9 cellular contexts compared by ENCODE assay signal in genomic region chr6:137033828-137034227, GRCh38. TPM values are rescaled to one million over a fixed set of nuclear protein-coding genes. Genes with fewer than 3 reads are reported as not detected.
DNase-seq lines count a peak whose midpoint lies in the region; ATAC-seq, FAIRE-seq and TF ChIP-seq lines count a peak whose summit lies in the region.
"Had no signal": no experiment of that assay in that cellular context is flagged by ENCODE, and none has a peak within 500 bp of the region (broad histone marks: within the 10 kb centered on the region; RNA-seq: fewer than 3 reads in every experiment).

No MANE protein-coding gene starts in this region.

- CTCF ChIA-PET in HCT116 (lab: Charles Lee), result no interaction called here

- POLR2A ChIA-PET in HCT116 (lab: Charles Lee), result no interaction called here

- H3K27me3 Mint-ChIP-seq in activated T-helper 2 cell treated with anti-CD3 and anti-CD28 coated beads, Interferon-gamma antibody, Interleukin-2, Interleukin-4, amounts not matched to agents 10 μg/mL and 5 μg/mL and 100 μg/mL, durations not matched to agents 14 hours and 24 hours and 36 hours (ENCODE audit: low read depth), result peaks cover 73% of the 10 kb centered on the region
- H3K27me3 Mint-ChIP-seq in progenitor cell of endocrine pancreas (peaks cover 7% of the 10 kb centered on the region), type B pancreatic cell (peaks cover 4% of the 10 kb centered on the region)

- no peak for TF ChIP-seq CTCF in HCT116 (IDR thresholded peaks at IDR 0.05 in 2 of 3, conservative IDR thresholded peaks at IDR 0.05 in 1 of 3; ENCODE audit: borderline replicate concordance in 1 of 3, insufficient read depth in 1 of 3, low read depth in 2 of 3, low read length in 2 of 3)
- no peak for TF ChIP-seq CTCF in progenitor cell of endocrine pancreas (IDR thresholded peaks at IDR 0.05; ENCODE audit: unreplicated experiment)
- no peak for TF ChIP-seq CTCF in type B pancreatic cell (conservative IDR thresholded peaks at IDR 0.05)

- no peaks in the 10 kb centered on the region for H3K27me3 ChIP-seq in HCT116 (ENCODE audit: insufficient read depth, low read length)

- no peak overlapping the region for H3K27ac ChIP-seq in HCT116 (ENCODE audit: low read depth, low read length)

- H3K9me2 ChIP-seq in HCT116 (ENCODE audit: insufficient read depth), result no peaks in the 10 kb centered on the region

- H3K4me2 ChIP-seq in HCT116 (ENCODE audit: low read length), result no peak overlapping the region

- H3K36me3 ChIP-seq in HCT116 (ENCODE audit: control insufficient read depth in 1 of 2, insufficient read depth in 2 of 2, low read length in 2 of 2), result no peaks in the 10 kb centered on the region

- ATAC-seq in HCT116, result no peak

- RAD21 ChIA-PET in HCT116 (lab: Charles Lee; ENCODE audit: low non-redundant PET in 1 of 2, low total read pairs in 2 of 2, uncharacterized antibody in 2 of 2, unreplicated experiment in 2 of 2), result no interaction called here

- H4K20me1 ChIP-seq in HCT116 (ENCODE audit: insufficient read depth), result no peaks in the 10 kb centered on the region

- intact Hi-C loops in HCT116 (cut with micrococcal nuclease), result no loop called here
- intact Hi-C loops in activated T-helper 2 cell treated with anti-CD3 and anti-CD28 coated beads, Interferon-gamma antibody, Interleukin-2, Interleukin-4, amounts not matched to agents 10 μg/mL and 5 μg/mL and 100 μg/mL, durations not matched to agents 14 hours and 24 hours and 36 hours (cut with micrococcal nuclease), result loop anchor here (5.0 kb wide), 1 partner anchor 183 kb away; the partner anchor contains the start of gene IFNGR1

- no peak overlapping the region for H3K4me3 Mint-ChIP-seq in activated T-helper 2 cell treated with anti-CD3 and anti-CD28 coated beads, Interferon-gamma antibody, Interleukin-2, Interleukin-4, amounts not matched to agents 10 μg/mL and 5 μg/mL and 100 μg/mL, durations not matched to agents 14 hours and 24 hours and 36 hours (ENCODE audit: low read depth)
- H3K4me3 Mint-ChIP-seq in progenitor cell of endocrine pancreas (ENCODE audit: low read depth) (no peak overlapping the region), type B pancreatic cell (no peak overlapping the region)

- no TSS peak for BruUV-seq in HCT116 (replicated peaks; lab: Mats Ljungman, UMichigan)

- no peaks in the 10 kb centered on the region for H3K36me3 Mint-ChIP-seq in activated T-helper 2 cell treated with anti-CD3 and anti-CD28 coated beads, Interferon-gamma antibody, Interleukin-2, Interleukin-4, amounts not matched to agents 10 μg/mL and 5 μg/mL and 100 μg/mL, durations not matched to agents 14 hours and 24 hours and 36 hours (ENCODE audit: low read depth)
- H3K36me3 Mint-ChIP-seq in progenitor cell of endocrine pancreas (ENCODE audit: insufficient read depth) (peaks cover 2% of the 10 kb centered on the region), type B pancreatic cell (no peaks in the 10 kb centered on the region)

- TF ChIP-seq POLR2A in GM12892 (IDR thresholded peaks at IDR 0.05; ENCODE audit: low read depth, low read length) (no peak), HCT116 (IDR thresholded peaks at IDR 0.05; ENCODE audit: borderline replicate concordance, extremely low read depth, insufficient read depth, insufficient read length) (no peak)

- no peak overlapping the region for H3K4me3 ChIP-seq in HCT116 (replicated peaks in 1 of 2; ENCODE audit: low read depth in 1 of 2, low read length in 2 of 2)

- no peak overlapping the region for H3K9ac ChIP-seq in HCT116 (ENCODE audit: low read length)

- DNase-seq in GM12892 (ENCODE audit: insufficient read length) (no peak), HCT116 (ENCODE audit: low read depth, low spot score) (no peak), NOMO-1 (lab: John Stamatoyannopoulos, UW; ENCODE audit: unreplicated experiment in 2 of 2) (peak; percentile 45 to 77), progenitor cell of endocrine pancreas (ENCODE audit: low spot score, unreplicated experiment) (no peak), NCI-H1436 (lab: John Stamatoyannopoulos, UW) (no peak), type B pancreatic cell (ENCODE audit: extremely low spot score, unreplicated experiment) (no peak)
- DNase-seq in activated T-helper 2 cell treated with anti-CD3 and anti-CD28 coated beads, Interferon-gamma antibody, Interleukin-2, Interleukin-4, amounts not matched to agents 10 μg/mL and 5 μg/mL and 100 μg/mL, durations not matched to agents 14 hours and 24 hours and 36 hours (ENCODE audit: low spot score), result peak; percentile 67
- DNase-seq in stimulated activated CD8-positive, alpha-beta memory T cell treated with anti-CD3 and anti-CD28 coated beads, Interleukin-7, amount 100 ng/mL, for 24 hours (ENCODE audit: low read depth), result peak; percentile 26

- no peak overlapping the region for H2AFZ ChIP-seq in HCT116 (ENCODE audit: low read depth, low read length, poor library complexity, severe bottlenecking)

- no peaks in the 10 kb centered on the region for H3K4me1 ChIP-seq in HCT116 (ENCODE audit: control insufficient read depth in 1 of 2, insufficient read depth in 2 of 2, low read length in 2 of 2)

- H3K4me1 Mint-ChIP-seq in activated T-helper 2 cell treated with anti-CD3 and anti-CD28 coated beads, Interferon-gamma antibody, Interleukin-2, Interleukin-4, amounts not matched to agents 10 μg/mL and 5 μg/mL and 100 μg/mL, durations not matched to agents 14 hours and 24 hours and 36 hours (ENCODE audit: low read depth), result peaks cover 16% of the 10 kb centered on the region
- H3K4me1 Mint-ChIP-seq in progenitor cell of endocrine pancreas (ENCODE audit: low read depth) (no peaks in the 10 kb centered on the region), type B pancreatic cell (ENCODE audit: unreplicated experiment) (no peaks in the 10 kb centered on the region)

- no peaks in the 10 kb centered on the region for H3K9me3 Mint-ChIP-seq in activated T-helper 2 cell treated with anti-CD3 and anti-CD28 coated beads, Interferon-gamma antibody, Interleukin-2, Interleukin-4, amounts not matched to agents 10 μg/mL and 5 μg/mL and 100 μg/mL, durations not matched to agents 14 hours and 24 hours and 36 hours
- H3K9me3 Mint-ChIP-seq in progenitor cell of endocrine pancreas (ENCODE audit: low read depth) (peaks cover 4% of the 10 kb centered on the region), type B pancreatic cell (peaks cover 6% of the 10 kb centered on the region)

- FAIRE-seq in GM12892 (lab: Jason Lieb, UNC), result peak; percentile 46
- FAIRE-seq: endothelial cell of umbilical vein had no signal

- TF ChIP-seq RAD21 in HCT116 (IDR thresholded peaks at IDR 0.05; ENCODE audit: low read depth), result no peak

- no peaks in the 10 kb centered on the region for H3K79me2 ChIP-seq in HCT116 (ENCODE audit: insufficient read depth, low read length)

- H3K27ac Mint-ChIP-seq in activated T-helper 2 cell treated with anti-CD3 and anti-CD28 coated beads, Interferon-gamma antibody, Interleukin-2, Interleukin-4, amounts not matched to agents 10 μg/mL and 5 μg/mL and 100 μg/mL, durations not matched to agents 14 hours and 24 hours and 36 hours, result peak overlapping the region; percentile 35
- H3K27ac Mint-ChIP-seq in progenitor cell of endocrine pancreas (no peak overlapping the region), type B pancreatic cell (no peak overlapping the region)

- H3K9me3 ChIP-seq in HCT116 (ENCODE audit: control insufficient read depth in 1 of 2, insufficient read depth in 1 of 2, low read depth in 1 of 2, low read length in 2 of 2), result no peaks in the 10 kb centered on the region

TF ChIP-seq in HCT116, 20 proteins besides CTCF, POLR2A, EP300 and RAD21:
- TF ChIP-seq ZNF274 (IDR thresholded peaks at IDR 0.05; ENCODE audit: low read depth, low read length), result no peak
- peak; percentile 56 for TF ChIP-seq TCF7L2 (IDR thresholded peaks at IDR 0.05; ENCODE audit: borderline replicate concordance, extremely low read depth, insufficient read depth, insufficient read length)
- TF ChIP-seq JUND (IDR thresholded peaks at IDR 0.05), result no peak

RNA-seq across cellular contexts. Expression of gene IL20RA, which starts 10.9 kb away (rescaled TPM):
- polyA plus RNA-seq in GM12892 (2012; ENCODE audit: missing spikeins), result not detected
- total RNA-seq in HCT116 (2021; ENCODE audit: unreplicated experiment), result 1.1 TPM
- 0.62 and 0.83 TPM in 2 replicates for polyA plus RNA-seq in HCT116 (2012)
- total RNA-seq in activated T-helper 2 cell treated with anti-CD3 and anti-CD28 coated beads, Interferon-gamma antibody, Interleukin-2, Interleukin-4, amounts not matched to agents 10 μg/mL and 5 μg/mL and 100 μg/mL, durations not matched to agents 14 hours and 24 hours and 36 hours, result not detected in 2 replicates
- 0.84 and 0.93 TPM in 2 replicates for total RNA-seq in progenitor cell of endocrine pancreas
- total RNA-seq in type B pancreatic cell (ENCODE audit: low replicate concordance), result 0.90 and 1.7 TPM in 2 replicates
- total RNA-seq: endothelial cell of umbilical vein had no signal
- polyA plus RNA-seq: endothelial cell of umbilical vein had no signal

Comparison
In these comparisons a context has a peak if more than half of its experiments do, and no peak if none do; other contexts are left out.
1. DNase-seq: peak in NOMO-1 (2 of 2), activated T-helper 2 cell treated with anti-CD3 and anti-CD28 coated beads, Interferon-gamma antibody, Interleukin-2, Interleukin-4, amounts not matched to agents 10 μg/mL and 5 μg/mL and 100 μg/mL, durations not matched to agents 14 hours and 24 hours and 36 hours (single experiment) and stimulated activated CD8-positive, alpha-beta memory T cell treated with anti-CD3 and anti-CD28 coated beads, Interleukin-7, amount 100 ng/mL, for 24 hours (single experiment); none in GM12892 (single experiment), HCT116 (single experiment), progenitor cell of endocrine pancreas (single experiment), NCI-H1436 (single experiment) and type B pancreatic cell (single experiment).